In the genomic region with DNA sequence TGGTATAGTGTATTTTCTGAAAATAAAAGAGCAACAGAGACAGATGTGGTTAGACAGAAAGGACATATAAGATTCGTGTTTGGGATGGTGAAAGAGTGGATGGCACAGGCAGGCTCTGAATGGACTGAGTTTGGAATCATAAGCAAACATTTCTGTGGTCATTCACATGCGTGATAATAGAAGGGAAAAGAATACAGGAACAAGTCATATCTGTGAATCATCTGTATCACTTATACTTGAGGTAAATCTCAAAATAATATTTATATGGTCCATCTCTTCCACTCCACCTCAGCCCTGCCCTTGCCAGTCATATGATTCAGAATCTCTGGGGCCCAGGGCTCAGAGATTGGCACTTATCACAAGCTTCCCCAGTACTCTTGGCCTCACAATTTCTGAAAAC, we compare ENCODE assay signal across 13 cellular contexts.
"Had no signal": no experiment of that assay in that cellular context is flagged by ENCODE, and none has a peak within 500 bp of the region (broad histone marks: within the 10 kb centered on the region; RNA-seq: fewer than 3 reads in every experiment).

No MANE protein-coding gene starts in this region.

- ATAC-seq: activated CD4-positive, CD25-positive, alpha-beta regulatory T cell treated with anti-CD3 and anti-CD28 coated beads, Interleukin-2, amount 50 U/mL, for 24 hours; activated T-helper 17 cell treated with anti-CD3 and anti-CD28 coated beads, Interleukin-2, amount 50 U/mL, for 72 hours; left lobe of liver; mucosa of descending colon; naive thymus-derived CD4-positive, alpha-beta T cell; pancreas; sciatic nerve had no signal

- DNase-seq: activated naive CD4-positive, alpha-beta T cell treated with anti-CD3 and anti-CD28 coated beads, Interleukin-2, amount 50 U/mL, for 16 hours; central memory CD4-positive, alpha-beta T cell; mucosa of descending colon; naive thymus-derived CD4-positive, alpha-beta T cell; pancreas; spleen; T1000 had no signal

- H3K27me3 ChIP-seq: pancreas, spleen, suprapubic skin had no signal

- H3K36me3 ChIP-seq: pancreas, spleen, suprapubic skin had no signal

- H3K4me1 ChIP-seq: pancreas, suprapubic skin had no signal

- H3K4me3 ChIP-seq: coronary artery, mucosa of descending colon, pancreas, spleen, suprapubic skin had no signal

- H3K27ac ChIP-seq: coronary artery, pancreas, spleen, suprapubic skin had no signal

- H3K9me3 ChIP-seq: mucosa of descending colon, pancreas had no signal
